ENCODE assay signal across 9 cellular contexts in the genomic region with DNA sequence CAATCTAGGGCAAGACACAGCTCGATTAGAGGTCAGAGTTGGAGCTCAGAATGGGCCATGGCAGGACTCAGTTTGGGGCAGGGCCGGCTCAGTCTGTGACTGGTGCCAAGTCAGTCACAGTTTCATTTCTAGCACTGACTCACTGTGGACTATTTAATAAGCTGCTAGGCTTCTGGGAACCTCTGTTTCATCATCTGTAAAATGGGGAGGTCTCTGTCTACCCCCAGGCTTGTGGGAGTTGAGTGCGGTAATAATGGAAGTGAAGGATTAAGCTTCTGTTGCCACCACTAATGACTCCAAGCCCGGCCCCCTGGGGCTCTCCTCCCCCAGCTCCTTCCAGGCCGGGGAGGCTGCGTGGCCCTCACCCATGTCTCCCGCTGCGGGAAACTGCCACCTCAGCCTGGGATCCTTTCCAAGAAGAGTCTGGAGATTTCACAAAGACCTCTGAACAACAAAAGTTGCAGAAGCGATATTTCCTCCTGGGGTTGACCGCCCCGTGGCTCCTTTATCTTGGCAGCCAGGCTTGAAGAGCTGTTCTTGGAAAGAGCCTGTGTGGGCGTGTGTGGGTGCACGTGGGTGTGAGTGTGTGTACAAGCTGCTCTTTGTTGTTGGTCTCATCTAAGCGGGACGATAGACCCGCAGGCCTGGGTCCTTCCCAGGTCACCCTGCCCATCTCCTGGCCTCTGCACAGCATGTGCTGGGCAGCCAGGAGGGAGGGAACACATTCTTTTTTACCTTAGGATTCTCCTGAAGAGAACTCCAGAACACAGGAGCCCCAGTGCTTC. TPM values are rescaled to one million over a fixed set of nuclear protein-coding genes. Genes with fewer than 3 reads are reported as not detected.
DNase-seq lines count a peak whose midpoint lies in the region; ATAC-seq, FAIRE-seq and TF ChIP-seq lines count a peak whose summit lies in the region.
"Had no signal": no experiment of that assay in that cellular context is flagged by ENCODE, and none has a peak within 500 bp of the region (broad histone marks: within the 10 kb centered on the region; RNA-seq: fewer than 3 reads in every experiment).

No MANE protein-coding gene starts in this region.

- H3F3A ChIP-seq in SK-N-SH (replicated peaks; ENCODE audit: insufficient read depth), result peaks cover 27% of the 10 kb centered on the region

- POLR2A ChIA-PET in SK-N-SH (lab: Yijun Ruan, JAX) (interaction anchor here (0.6 kb wide), 1 partner anchor 105 kb away, joined by 5 read pairs; no protein-coding TSS in a partner anchor), HepG2 (lab: Yijun Ruan, JAX) (no interaction called here)

- no peak for TF ChIP-seq EP300 in SK-N-SH (IDR thresholded peaks at IDR 0.05; ENCODE audit: borderline replicate concordance in 1 of 2, low read depth in 1 of 2, low read length in 1 of 2)
- no peak for TF ChIP-seq EP300 in HepG2 (IDR thresholded peaks at IDR 0.05; ENCODE audit: low read depth in 2 of 2, low read length in 2 of 2)
- no peak for TF ChIP-seq EP300 in HepG2 (CRISPR knock-in tag; IDR thresholded peaks at IDR 0.05; ENCODE audit: borderline replicate concordance)

- H3K9me3 ChIP-seq in SK-N-SH, result no peaks in the 10 kb centered on the region
- no peaks in the 10 kb centered on the region for H3K9me3 ChIP-seq in adrenal gland (replicated peaks in 1 of 3)
- no peaks in the 10 kb centered on the region for H3K9me3 ChIP-seq in HepG2 (ENCODE audit: low read length)

- in situ Hi-C loops in HepG2 (cut with HindIII; ENCODE audit: extremely low pct_ligation_motif_present, low pct_unique_long_range_greater_than_20kb), result no loop called here

- no peak for TF ChIP-seq RAD21 in SK-N-SH (IDR thresholded peaks at IDR 0.05; ENCODE audit: low read length)
- TF ChIP-seq RAD21 in HepG2 (CRISPR knock-in tag; IDR thresholded peaks at IDR 0.05), result no peak

- H3K4me1 ChIP-seq in SK-N-SH (ENCODE audit: control insufficient read depth in 1 of 2, insufficient read depth in 2 of 2, low read depth in 1 of 2, low read length in 1 of 2), result peaks cover 4 to 39% of the 10 kb centered on the region in 2 experiments; a peak in 3 of 4 replicates
- H3K4me1 ChIP-seq in adrenal gland (replicated peaks in 1 of 2), result peaks cover 11 to 14% of the 10 kb centered on the region in 2 donors
- peaks cover 30% of the 10 kb centered on the region for H3K4me1 ChIP-seq in HepG2 (ENCODE audit: insufficient read depth, low read length)

- no peak for TF ChIP-seq CTCF in SK-N-SH (IDR thresholded peaks at IDR 0.05)
- no peak for TF ChIP-seq CTCF in LNCaP clone FGC (IDR thresholded peaks at IDR 0.05; ENCODE audit: control insufficient read depth, extremely low read depth, insufficient read depth)
- no peak for TF ChIP-seq CTCF in adrenal gland (IDR thresholded peaks at IDR 0.05)
- TF ChIP-seq CTCF in HepG2 (CRISPR knock-in tag; IDR thresholded peaks at IDR 0.05), result no peak

- H3K79me2 ChIP-seq in SK-N-SH (ENCODE audit: insufficient read depth) (no peaks in the 10 kb centered on the region), HepG2 (ENCODE audit: insufficient read depth, low read length) (no peaks in the 10 kb centered on the region)

- H3K9me2 ChIP-seq in SK-N-SH, result no peaks in the 10 kb centered on the region

- FAIRE-seq in HepG2 (lab: Jason Lieb, UNC), result no peak

- WGBS in SK-N-SH (ENCODE audit: low lambda C conversion rate), result 47% methylated on average over 9 of the region's 16 CpGs
- 16 to 36% (median 24%) methylated on average over 13 to 16 of the region's 16 CpGs for WGBS in adrenal gland, 4 donors
- 9% methylated on average over 8 of the region's 16 CpGs for WGBS in HepG2 (ENCODE audit: low lambda C conversion rate)

- intact Hi-C loops in adrenal gland (cut with DNase I) (no loop called here), HepG2 (cut with micrococcal nuclease; ENCODE audit: unreplicated experiment) (no loop called here)

- no peaks in the 10 kb centered on the region for H4K20me1 ChIP-seq in SK-N-SH (ENCODE audit: insufficient read depth)
- peaks cover 7% of the 10 kb centered on the region; the same call in 1 of the 2 replicates for H4K20me1 ChIP-seq in HepG2 (ENCODE audit: insufficient read depth, low read length)

- no peak for TF ChIP-seq POLR2A in adrenal gland (IDR thresholded peaks at IDR 0.05)
- no peak for TF ChIP-seq POLR2A in HepG2 (IDR thresholded peaks at IDR 0.05; ENCODE audit: insufficient read depth in 1 of 2, low read depth in 2 of 2, low read length in 2 of 2)

- H3K4me2 ChIP-seq in SK-N-SH, result peak overlapping the region; percentile 23; the same call in 1 of the 2 replicates
- no peak overlapping the region for H3K4me2 ChIP-seq in HepG2 (ENCODE audit: low read depth, low read length)

- CTCF ChIA-PET in SK-N-SH (lab: Yijun Ruan, JAX), result interaction anchor here (0.6 to 3.1 kb wide), 9 partner anchors 11 to 83 kb away, joined by 3 to 23 read pairs (median 3); a partner anchor contains a TSS
- CTCF ChIA-PET in HepG2 (lab: Yijun Ruan, JAX; ENCODE audit: low intra/inter-chr PET ratio, low total read pairs), result no interaction called here

- H3K9ac ChIP-seq in SK-N-SH (no peak overlapping the region), HepG2 (ENCODE audit: insufficient read depth, low read depth, low read length) (no peak overlapping the region)

- H2AFZ ChIP-seq in SK-N-SH (ENCODE audit: low read depth), result peak overlapping the region; percentile 37; the same call in 1 of the 2 replicates
- no peak overlapping the region for H2AFZ ChIP-seq in HepG2 (ENCODE audit: low read length)

- H3K27ac ChIP-seq in SK-N-SH (ENCODE audit: low read depth in 2 of 2, low read length in 1 of 2), result peak overlapping the region in 1 of 2 experiments; percentile 49; a peak in 2 of 4 replicates
- H3K27ac ChIP-seq in adrenal gland, result peak overlapping the region in 3 of 5 donors; percentile 4 to 61 (median 33)
- no peak overlapping the region for H3K27ac ChIP-seq in HepG2 (ENCODE audit: extremely low read length, insufficient read depth, low read length)

- BruUV-seq in HepG2 (replicated peaks; lab: Mats Ljungman, UMichigan), result no TSS peak

- no peaks in the 10 kb centered on the region for H3K36me3 ChIP-seq in SK-N-SH (replicated peaks in 1 of 2; ENCODE audit: control insufficient read depth in 1 of 2, insufficient read depth in 2 of 2, low read length in 1 of 2)
- H3K36me3 ChIP-seq in adrenal gland (replicated peaks in 1 of 2), result no peaks in the 10 kb centered on the region
- H3K36me3 ChIP-seq in HepG2 (replicated peaks in 1 of 2; ENCODE audit: control insufficient read depth in 1 of 2, insufficient read depth in 2 of 2, low read length in 2 of 2), result no peaks in the 10 kb centered on the region

- DNase-seq in SK-N-SH (no peak), LNCaP clone FGC (ENCODE audit: low read depth) (peak; percentile 8), adrenal gland (peak in 6 of 7 donors; percentile 77 to 83 (median 82)), HepG2 (ENCODE audit: low spot score) (no peak), NCI-H1436 treated with DMSO at 0.1 percent for 48 hours (lab: John Stamatoyannopoulos, UW) (no peak), activated gamma-delta T cell (lab: John Stamatoyannopoulos, UW) (no peak)

- no peaks in the 10 kb centered on the region for H3K27me3 ChIP-seq in SK-N-SH (ENCODE audit: insufficient read depth)
- H3K27me3 ChIP-seq in adrenal gland, result no peaks in the 10 kb centered on the region
- peaks cover 2 to 44% of the 10 kb centered on the region in 2 experiments; a peak in 3 of 5 replicates for H3K27me3 ChIP-seq in HepG2 (ENCODE audit: control insufficient read depth in 1 of 2, insufficient read depth in 2 of 2, low read length in 2 of 2)

- H3K4me3 ChIP-seq in SK-N-SH (ENCODE audit: low read depth in 2 of 2, low read length in 1 of 2), result no peak overlapping the region
- no peak overlapping the region for H3K4me3 ChIP-seq in LNCaP clone FGC (ENCODE audit: low read depth, low read length)
- no peak overlapping the region for H3K4me3 ChIP-seq in adrenal gland
- H3K4me3 ChIP-seq in HepG2 (replicated peaks in 1 of 3; ENCODE audit: insufficient read depth in 1 of 3, low read depth in 2 of 3, low read length in 3 of 3), result no peak overlapping the region

- no peak for ATAC-seq in SK-N-SH treated with all-trans-retinoic acid at 6 μM for 48 hours
- no peak for ATAC-seq in HepG2
- ATAC-seq in GM18519 (IDR thresholded peaks at IDR 0.05; ENCODE audit: low FRiP score, unreplicated experiment), result no peak

RNA-seq across cellular contexts. Expression of a gene that starts 29.1 kb away (rescaled TPM):
- polyA plus RNA-seq in SK-N-SH (2012; rRNA removed), result not detected in 2 replicates
- not detected in 2 replicates for polyA plus RNA-seq in SK-N-SH (2012; cell fraction: cytosol; rRNA removed)
- not detected in 2 replicates for polyA plus RNA-seq in SK-N-SH (2012; cell fraction: nucleus; rRNA removed)
- total RNA-seq in adrenal gland, result not detected
- under 1 TPM; 0.07 to 0.40 (median 0.24) TPM for polyA plus RNA-seq in adrenal gland
- total RNA-seq in HepG2 (2016; rRNA removed; fragmentation: Illumina TruSeq; extraction: Trizol), result not detected in 2 replicates
- total RNA-seq in HepG2 (2016; cell fraction: cytosol; rRNA removed; fragmentation: Illumina TruSeq; extraction: Trizol; ENCODE audit: low read depth), result not detected in 2 replicates
- not detected in 2 replicates for total RNA-seq in HepG2 (2016; cell fraction: insoluble cytoplasmic fraction; rRNA removed; fragmentation: Illumina TruSeq; extraction: Trizol)
- not detected in 2 replicates for total RNA-seq in HepG2 (2016; cell fraction: membrane; rRNA removed; fragmentation: Illumina TruSeq; extraction: Trizol)
- total RNA-seq in HepG2 (2016; cell fraction: nucleus; rRNA removed; fragmentation: Illumina TruSeq; extraction: Trizol), result not detected in 2 replicates
- not detected in 2 replicates for polyA plus RNA-seq in HepG2 (2011; rRNA removed)
- not detected in 2 replicates for polyA plus RNA-seq in HepG2 (2011; cell fraction: cytosol; rRNA removed)
- not detected in 2 replicates for polyA plus RNA-seq in HepG2 (2011; cell fraction: nucleus; rRNA removed)
- not detected in 2 replicates for polyA plus RNA-seq in HepG2 (2012)
- not detected in 2 replicates for polyA plus RNA-seq in HepG2 (2016; cell fraction: cytosol; fragmentation: Illumina TruSeq; extraction: Trizol; ENCODE audit: low read depth)
- not detected in 2 replicates for polyA plus RNA-seq in HepG2 (2016; cell fraction: insoluble cytoplasmic fraction; fragmentation: Illumina TruSeq; extraction: Trizol; ENCODE audit: low read depth)
- not detected in 2 replicates for polyA plus RNA-seq in HepG2 (2016; cell fraction: membrane; fragmentation: Illumina TruSeq; extraction: Trizol; ENCODE audit: low read depth)
- polyA plus RNA-seq in HepG2 (2016; cell fraction: nucleus; fragmentation: Illumina TruSeq; extraction: Trizol; ENCODE audit: insufficient read depth, low read depth), result not detected in 2 replicates
- not detected in 2 replicates for polyA minus RNA-seq in HepG2 (2011; rRNA and poly(A)+ RNA removed; ENCODE audit: low replicate concordance)
- not detected in 2 replicates for polyA minus RNA-seq in HepG2 (2011; cell fraction: cytosol; rRNA and poly(A)+ RNA removed)
- not detected in 2 replicates for polyA minus RNA-seq in HepG2 (2011; cell fraction: nucleus; rRNA and poly(A)+ RNA removed)
- polyA plus RNA-seq: BJ had no signal

RNA-seq across cellular contexts. Expression of a gene that starts 32.7 kb away (rescaled TPM):
- polyA plus RNA-seq in SK-N-SH (2012; rRNA removed) (not detected in 2 replicates), adrenal gland (under 1 TPM in 1 of 3 donors, not detected in 2; 0.16 TPM), HepG2 (2011; rRNA removed) (not detected in 2 replicates)
- polyA plus RNA-seq in SK-N-SH (2012; cell fraction: cytosol; rRNA removed), result 0.01 TPM in 1 of 2 replicates, not detected in the other
- polyA plus RNA-seq in SK-N-SH (2012; cell fraction: nucleus; rRNA removed), result not detected in 2 replicates
- total RNA-seq in adrenal gland (under 1 TPM in 2 of 8 donors, not detected in 6; 0.07 to 0.14 TPM), HepG2 (2016; rRNA removed; fragmentation: Illumina TruSeq; extraction: Trizol) (not detected in 2 replicates)
- total RNA-seq in HepG2 (2016; cell fraction: cytosol; rRNA removed; fragmentation: Illumina TruSeq; extraction: Trizol; ENCODE audit: low read depth), result not detected in 2 replicates
- total RNA-seq in HepG2 (2016; cell fraction: insoluble cytoplasmic fraction; rRNA removed; fragmentation: Illumina TruSeq; extraction: Trizol), result not detected in 2 replicates
- not detected in 2 replicates for total RNA-seq in HepG2 (2016; cell fraction: membrane; rRNA removed; fragmentation: Illumina TruSeq; extraction: Trizol)
- total RNA-seq in HepG2 (2016; cell fraction: nucleus; rRNA removed; fragmentation: Illumina TruSeq; extraction: Trizol), result not detected in 2 replicates
- polyA plus RNA-seq in HepG2 (2011; cell fraction: cytosol; rRNA removed), result not detected in 2 replicates
- polyA plus RNA-seq in HepG2 (2011; cell fraction: nucleus; rRNA removed), result not detected in 2 replicates
- not detected in 2 replicates for polyA plus RNA-seq in HepG2 (2012)
- not detected in 2 replicates for polyA plus RNA-seq in HepG2 (2016; cell fraction: cytosol; fragmentation: Illumina TruSeq; extraction: Trizol; ENCODE audit: low read depth)
- not detected in 2 replicates for polyA plus RNA-seq in HepG2 (2016; cell fraction: insoluble cytoplasmic fraction; fragmentation: Illumina TruSeq; extraction: Trizol; ENCODE audit: low read depth)
- polyA plus RNA-seq in HepG2 (2016; cell fraction: membrane; fragmentation: Illumina TruSeq; extraction: Trizol; ENCODE audit: low read depth), result not detected in 2 replicates
- polyA plus RNA-seq in HepG2 (2016; cell fraction: nucleus; fragmentation: Illumina TruSeq; extraction: Trizol; ENCODE audit: insufficient read depth, low read depth), result not detected in 2 replicates
- 1.9 TPM in 1 of 2 replicates, not detected in the other for polyA minus RNA-seq in HepG2 (2011; rRNA and poly(A)+ RNA removed; ENCODE audit: low replicate concordance)
- polyA minus RNA-seq in HepG2 (2011; cell fraction: cytosol; rRNA and poly(A)+ RNA removed), result not detected in 2 replicates
- not detected in 2 replicates for polyA minus RNA-seq in HepG2 (2011; cell fraction: nucleus; rRNA and poly(A)+ RNA removed)
- polyA plus RNA-seq: BJ had no signal

Comparison
In these comparisons a context has a peak if more than half of its experiments do, and no peak if none do; other contexts are left out.
1. DNase-seq: peak in LNCaP clone FGC (single experiment) and adrenal gland (6 of 7); none in SK-N-SH (single experiment), HepG2 (single experiment), NCI-H1436 treated with DMSO at 0.1 percent for 48 hours (single experiment) and activated gamma-delta T cell (single experiment).